Comparison of ENCODE assay signal across 1 cellular context in the genomic region with DNA sequence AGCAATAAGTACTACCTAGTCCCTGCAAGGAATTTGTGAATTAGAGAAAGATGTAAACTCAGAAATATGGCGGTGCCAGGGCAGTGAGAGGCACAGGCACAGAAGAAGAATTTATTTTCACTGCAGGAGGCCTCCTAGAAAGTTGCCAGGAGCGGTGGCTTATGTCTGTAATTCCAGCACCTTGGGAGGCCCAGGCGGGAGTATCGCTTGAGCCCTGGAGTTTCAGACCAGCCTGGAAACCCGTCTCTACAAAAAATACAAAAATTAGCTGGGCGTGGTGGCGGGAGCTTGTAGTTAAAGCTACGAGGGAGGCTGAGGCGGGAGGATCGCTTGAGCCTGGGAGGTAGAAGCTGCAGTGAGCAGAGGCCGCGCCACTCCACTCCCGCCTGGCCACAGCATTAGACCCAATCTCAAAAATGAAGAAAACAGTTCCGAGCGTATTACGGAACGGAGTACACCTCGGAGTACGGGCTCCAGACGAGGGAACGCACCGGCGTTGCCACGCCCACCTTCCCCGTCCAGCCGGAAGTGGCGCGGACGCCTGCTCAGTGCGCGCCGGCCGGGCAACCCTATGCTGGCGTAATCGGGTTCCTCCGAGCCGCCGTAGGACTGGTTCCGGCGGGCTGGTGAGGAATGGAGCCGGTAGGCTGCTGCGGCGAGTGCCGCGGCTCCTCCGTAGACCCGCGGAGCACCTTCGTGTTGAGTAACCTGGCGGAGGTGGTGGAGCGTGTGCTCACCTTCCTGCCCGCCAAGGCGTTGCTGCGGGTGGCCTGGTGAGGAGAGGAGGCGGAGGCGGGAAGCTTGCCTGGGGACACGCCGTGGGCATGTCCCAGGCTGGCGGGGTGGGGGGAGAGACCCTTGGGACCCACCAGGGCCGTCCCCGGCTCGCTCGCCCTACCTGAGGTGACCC.
A peak's percentile ranks its signal among the peaks of the same experiment; 100 is the strongest.
TF ChIP-seq lines count a peak whose summit lies in the region.

A gene (plus strand): TSS at position 548 of the 910 bp plus-strand sequence. CDS start 86 bp downstream, at position 634.

TF ChIP-seq in H1, 55 proteins besides CTCF, POLR2A, EP300 and RAD21 (continues in another document):
- TF ChIP-seq SAP30 (IDR thresholded peaks at IDR 0.05; ENCODE audit: insufficient read depth, insufficient replicate concordance, low read length) (no peak), CREB1 (IDR thresholded peaks at IDR 0.05) (peak; percentile 76), BCL11A (IDR thresholded peaks at IDR 0.05; ENCODE audit: low read depth in 2 of 2, low read length in 2 of 2) (no peak), TAF1 (IDR thresholded peaks at IDR 0.05; ENCODE audit: low read depth, low read length) (peak; percentile 93), CHD1 (IDR thresholded peaks at IDR 0.05; ENCODE audit: low read depth, low read length) (no peak), MAFK (IDR thresholded peaks at IDR 0.05; ENCODE audit: low read depth, low read length) (no peak), GTF2F1 (IDR thresholded peaks at IDR 0.05; ENCODE audit: borderline replicate concordance, low read depth, low read length) (0 out of 2 replicates have a peak, but pooled peaks have one; percentile 53), TCF12 (IDR thresholded peaks at IDR 0.05; ENCODE audit: low read depth, low read length) (no peak), SP4 (IDR thresholded peaks at IDR 0.05; ENCODE audit: low read length) (0 out of 2 replicates have a peak, but pooled peaks have one; percentile 70), POLR2AphosphoS5 (IDR thresholded peaks at IDR 0.05; ENCODE audit: low read depth, low read length) (peak; percentile 90), SIRT6 (IDR thresholded peaks at IDR 0.05; ENCODE audit: low read length) (no peak), BRCA1 (IDR thresholded peaks at IDR 0.05; ENCODE audit: low read depth, low read length) (peak; percentile 30; the same call in 1 of the 2 replicates), BACH1 (IDR thresholded peaks at IDR 0.05; ENCODE audit: low read length) (no peak), TBP (IDR thresholded peaks at IDR 0.05; ENCODE audit: low read depth, low read length) (peak; percentile 92), CBX5 (IDR thresholded peaks at IDR 0.05; ENCODE audit: low read depth, low read length) (no peak), EZH2 (IDR thresholded peaks at IDR 0.05; ENCODE audit: low read depth, low read length, severe bottlenecking) (no peak), SIN3A (conservative IDR thresholded peaks at IDR 0.05 in 1 of 2, IDR thresholded peaks at IDR 0.05 in 1 of 2; ENCODE audit: low read depth in 1 of 2, low read length in 2 of 2) (peak; percentile 22 to 84; a peak in 2 of 4 replicates), HDAC2 (IDR thresholded peaks at IDR 0.05; ENCODE audit: borderline replicate concordance in 1 of 2, low read depth in 2 of 2, low read length in 2 of 2) (no peak), SP2 (IDR thresholded peaks at IDR 0.05; ENCODE audit: low read length) (no peak), RXRA (IDR thresholded peaks at IDR 0.05; ENCODE audit: insufficient read depth, low read depth, low read length) (no peak), SIX5 (IDR thresholded peaks at IDR 0.05; ENCODE audit: low read depth, low read length) (no peak), PHF8 (conservative IDR thresholded peaks at IDR 0.05; ENCODE audit: low read depth, low read length) (peak; percentile 84), TEAD4 (IDR thresholded peaks at IDR 0.05; ENCODE audit: low read depth, low read length) (peak; percentile 41; the same call in 1 of the 2 replicates), RNF2 (IDR thresholded peaks at IDR 0.05; ENCODE audit: borderline replicate concordance, low read depth, low read length, missing control alignments, poor library complexity, severe bottlenecking) (no peak), HDAC6 (IDR thresholded peaks at IDR 0.05; ENCODE audit: low read depth, low read length) (no peak), KDM5A (IDR thresholded peaks at IDR 0.05; ENCODE audit: low read length) (peak; percentile 48; the same call in 1 of the 2 replicates), FOSL1 (IDR thresholded peaks at IDR 0.05; ENCODE audit: insufficient read depth, low read depth, low read length) (no peak), SUZ12 (IDR thresholded peaks at IDR 0.05; ENCODE audit: low read length) (no peak), KDM1A (IDR thresholded peaks at IDR 0.05; ENCODE audit: borderline replicate concordance, low read length) (peak; percentile 19; the same call in 1 of the 2 replicates), POU5F1 (IDR thresholded peaks at IDR 0.05; ENCODE audit: low read depth, low read length) (no peak), JUND (IDR thresholded peaks at IDR 0.05; ENCODE audit: low read length) (peak; percentile 51; the same call in 1 of the 2 replicates), ZNF274 (IDR thresholded peaks at IDR 0.05; ENCODE audit: borderline replicate concordance, extremely low read depth, low read length) (no peak), GABPA (IDR thresholded peaks at IDR 0.05; ENCODE audit: borderline replicate concordance, insufficient read depth, low read length) (peak; percentile 98), SP1 (IDR thresholded peaks at IDR 0.05; ENCODE audit: low read depth, low read length) (peak; percentile 81; the same call in 1 of the 2 replicates), CBX8 (IDR thresholded peaks at IDR 0.05; ENCODE audit: borderline replicate concordance, low read depth, low read length) (no peak), CTBP2 (IDR thresholded peaks at IDR 0.05; ENCODE audit: borderline replicate concordance, insufficient read depth, insufficient read length, low read length) (no peak), NANOG (IDR thresholded peaks at IDR 0.05; ENCODE audit: insufficient read depth, low read depth, low read length, poor library complexity, severe bottlenecking) (no peak), EGR1 (IDR thresholded peaks at IDR 0.05; ENCODE audit: borderline replicate concordance, low read depth, low read length) (peak; percentile 74; the same call in 1 of the 2 replicates), CEBPB (IDR thresholded peaks at IDR 0.05; ENCODE audit: low read depth, low read length) (peak; percentile 71; the same call in 1 of the 2 replicates), RBBP5 (IDR thresholded peaks at IDR 0.05; ENCODE audit: borderline replicate concordance, low read depth, low read length) (peak; percentile 91; the same call in 1 of the 2 replicates), YY1 (IDR thresholded peaks at IDR 0.05; ENCODE audit: low read depth, low read length) (peak; percentile 75; the same call in 1 of the 2 replicates), ASH2L (IDR thresholded peaks at IDR 0.05; ENCODE audit: low read length) (peak; percentile 99), JUN (IDR thresholded peaks at IDR 0.05; ENCODE audit: low read depth, low read length) (0 out of 2 replicates have a peak, but pooled peaks have one; percentile 60), RFX5 (IDR thresholded peaks at IDR 0.05; ENCODE audit: borderline replicate concordance, low read depth, low read length) (no peak), SRF (IDR thresholded peaks at IDR 0.05; ENCODE audit: low read depth, low read length) (peak; percentile 44)
- TF ChIP-seq, protein P1, sequence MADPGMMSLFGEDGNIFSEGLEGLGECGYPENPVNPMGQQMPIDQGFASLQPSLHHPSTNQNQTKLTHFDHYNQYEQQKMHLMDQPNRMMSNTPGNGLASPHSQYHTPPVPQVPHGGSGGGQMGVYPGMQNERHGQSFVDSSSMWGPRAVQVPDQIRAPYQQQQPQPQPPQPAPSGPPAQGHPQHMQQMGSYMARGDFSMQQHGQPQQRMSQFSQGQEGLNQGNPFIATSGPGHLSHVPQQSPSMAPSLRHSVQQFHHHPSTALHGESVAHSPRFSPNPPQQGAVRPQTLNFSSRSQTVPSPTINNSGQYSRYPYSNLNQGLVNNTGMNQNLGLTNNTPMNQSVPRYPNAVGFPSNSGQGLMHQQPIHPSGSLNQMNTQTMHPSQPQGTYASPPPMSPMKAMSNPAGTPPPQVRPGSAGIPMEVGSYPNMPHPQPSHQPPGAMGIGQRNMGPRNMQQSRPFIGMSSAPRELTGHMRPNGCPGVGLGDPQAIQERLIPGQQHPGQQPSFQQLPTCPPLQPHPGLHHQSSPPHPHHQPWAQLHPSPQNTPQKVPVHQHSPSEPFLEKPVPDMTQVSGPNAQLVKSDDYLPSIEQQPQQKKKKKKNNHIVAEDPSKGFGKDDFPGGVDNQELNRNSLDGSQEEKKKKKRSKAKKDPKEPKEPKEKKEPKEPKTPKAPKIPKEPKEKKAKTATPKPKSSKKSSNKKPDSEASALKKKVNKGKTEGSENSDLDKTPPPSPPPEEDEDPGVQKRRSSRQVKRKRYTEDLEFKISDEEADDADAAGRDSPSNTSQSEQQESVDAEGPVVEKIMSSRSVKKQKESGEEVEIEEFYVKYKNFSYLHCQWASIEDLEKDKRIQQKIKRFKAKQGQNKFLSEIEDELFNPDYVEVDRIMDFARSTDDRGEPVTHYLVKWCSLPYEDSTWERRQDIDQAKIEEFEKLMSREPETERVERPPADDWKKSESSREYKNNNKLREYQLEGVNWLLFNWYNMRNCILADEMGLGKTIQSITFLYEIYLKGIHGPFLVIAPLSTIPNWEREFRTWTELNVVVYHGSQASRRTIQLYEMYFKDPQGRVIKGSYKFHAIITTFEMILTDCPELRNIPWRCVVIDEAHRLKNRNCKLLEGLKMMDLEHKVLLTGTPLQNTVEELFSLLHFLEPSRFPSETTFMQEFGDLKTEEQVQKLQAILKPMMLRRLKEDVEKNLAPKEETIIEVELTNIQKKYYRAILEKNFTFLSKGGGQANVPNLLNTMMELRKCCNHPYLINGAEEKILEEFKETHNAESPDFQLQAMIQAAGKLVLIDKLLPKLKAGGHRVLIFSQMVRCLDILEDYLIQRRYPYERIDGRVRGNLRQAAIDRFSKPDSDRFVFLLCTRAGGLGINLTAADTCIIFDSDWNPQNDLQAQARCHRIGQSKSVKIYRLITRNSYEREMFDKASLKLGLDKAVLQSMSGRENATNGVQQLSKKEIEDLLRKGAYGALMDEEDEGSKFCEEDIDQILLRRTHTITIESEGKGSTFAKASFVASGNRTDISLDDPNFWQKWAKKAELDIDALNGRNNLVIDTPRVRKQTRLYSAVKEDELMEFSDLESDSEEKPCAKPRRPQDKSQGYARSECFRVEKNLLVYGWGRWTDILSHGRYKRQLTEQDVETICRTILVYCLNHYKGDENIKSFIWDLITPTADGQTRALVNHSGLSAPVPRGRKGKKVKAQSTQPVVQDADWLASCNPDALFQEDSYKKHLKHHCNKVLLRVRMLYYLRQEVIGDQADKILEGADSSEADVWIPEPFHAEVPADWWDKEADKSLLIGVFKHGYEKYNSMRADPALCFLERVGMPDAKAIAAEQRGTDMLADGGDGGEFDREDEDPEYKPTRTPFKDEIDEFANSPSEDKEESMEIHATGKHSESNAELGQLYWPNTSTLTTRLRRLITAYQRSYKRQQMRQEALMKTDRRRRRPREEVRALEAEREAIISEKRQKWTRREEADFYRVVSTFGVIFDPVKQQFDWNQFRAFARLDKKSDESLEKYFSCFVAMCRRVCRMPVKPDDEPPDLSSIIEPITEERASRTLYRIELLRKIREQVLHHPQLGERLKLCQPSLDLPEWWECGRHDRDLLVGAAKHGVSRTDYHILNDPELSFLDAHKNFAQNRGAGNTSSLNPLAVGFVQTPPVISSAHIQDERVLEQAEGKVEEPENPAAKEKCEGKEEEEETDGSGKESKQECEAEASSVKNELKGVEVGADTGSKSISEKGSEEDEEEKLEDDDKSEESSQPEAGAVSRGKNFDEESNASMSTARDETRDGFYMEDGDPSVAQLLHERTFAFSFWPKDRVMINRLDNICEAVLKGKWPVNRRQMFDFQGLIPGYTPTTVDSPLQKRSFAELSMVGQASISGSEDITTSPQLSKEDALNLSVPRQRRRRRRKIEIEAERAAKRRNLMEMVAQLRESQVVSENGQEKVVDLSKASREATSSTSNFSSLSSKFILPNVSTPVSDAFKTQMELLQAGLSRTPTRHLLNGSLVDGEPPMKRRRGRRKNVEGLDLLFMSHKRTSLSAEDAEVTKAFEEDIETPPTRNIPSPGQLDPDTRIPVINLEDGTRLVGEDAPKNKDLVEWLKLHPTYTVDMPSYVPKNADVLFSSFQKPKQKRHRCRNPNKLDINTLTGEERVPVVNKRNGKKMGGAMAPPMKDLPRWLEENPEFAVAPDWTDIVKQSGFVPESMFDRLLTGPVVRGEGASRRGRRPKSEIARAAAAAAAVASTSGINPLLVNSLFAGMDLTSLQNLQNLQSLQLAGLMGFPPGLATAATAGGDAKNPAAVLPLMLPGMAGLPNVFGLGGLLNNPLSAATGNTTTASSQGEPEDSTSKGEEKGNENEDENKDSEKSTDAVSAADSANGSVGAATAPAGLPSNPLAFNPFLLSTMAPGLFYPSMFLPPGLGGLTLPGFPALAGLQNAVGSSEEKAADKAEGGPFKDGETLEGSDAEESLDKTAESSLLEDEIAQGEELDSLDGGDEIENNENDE (IDR thresholded peaks at IDR 0.05; ENCODE audit: insufficient replicate concordance, low read length): no peak
- TF ChIP-seq, protein P2, sequence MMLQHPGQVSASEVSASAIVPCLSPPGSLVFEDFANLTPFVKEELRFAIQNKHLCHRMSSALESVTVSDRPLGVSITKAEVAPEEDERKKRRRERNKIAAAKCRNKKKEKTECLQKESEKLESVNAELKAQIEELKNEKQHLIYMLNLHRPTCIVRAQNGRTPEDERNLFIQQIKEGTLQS (IDR thresholded peaks at IDR 0.05; ENCODE audit: insufficient read depth, low read depth, low read length): no peak
- TF ChIP-seq, protein P3, sequence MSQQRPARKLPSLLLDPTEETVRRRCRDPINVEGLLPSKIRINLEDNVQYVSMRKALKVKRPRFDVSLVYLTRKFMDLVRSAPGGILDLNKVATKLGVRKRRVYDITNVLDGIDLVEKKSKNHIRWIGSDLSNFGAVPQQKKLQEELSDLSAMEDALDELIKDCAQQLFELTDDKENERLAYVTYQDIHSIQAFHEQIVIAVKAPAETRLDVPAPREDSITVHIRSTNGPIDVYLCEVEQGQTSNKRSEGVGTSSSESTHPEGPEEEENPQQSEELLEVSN (IDR thresholded peaks at IDR 0.05): peak; percentile 23; the same call in 1 of the 2 replicates
- TF ChIP-seq, protein P4, sequence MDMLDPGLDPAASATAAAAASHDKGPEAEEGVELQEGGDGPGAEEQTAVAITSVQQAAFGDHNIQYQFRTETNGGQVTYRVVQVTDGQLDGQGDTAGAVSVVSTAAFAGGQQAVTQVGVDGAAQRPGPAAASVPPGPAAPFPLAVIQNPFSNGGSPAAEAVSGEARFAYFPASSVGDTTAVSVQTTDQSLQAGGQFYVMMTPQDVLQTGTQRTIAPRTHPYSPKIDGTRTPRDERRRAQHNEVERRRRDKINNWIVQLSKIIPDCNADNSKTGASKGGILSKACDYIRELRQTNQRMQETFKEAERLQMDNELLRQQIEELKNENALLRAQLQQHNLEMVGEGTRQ (IDR thresholded peaks at IDR 0.05; ENCODE audit: low read length): no peak
- TF ChIP-seq, protein P5, sequence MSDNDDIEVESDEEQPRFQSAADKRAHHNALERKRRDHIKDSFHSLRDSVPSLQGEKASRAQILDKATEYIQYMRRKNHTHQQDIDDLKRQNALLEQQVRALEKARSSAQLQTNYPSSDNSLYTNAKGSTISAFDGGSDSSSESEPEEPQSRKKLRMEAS (IDR thresholded peaks at IDR 0.05): peak; percentile 68
- TF ChIP-seq, protein P6, sequence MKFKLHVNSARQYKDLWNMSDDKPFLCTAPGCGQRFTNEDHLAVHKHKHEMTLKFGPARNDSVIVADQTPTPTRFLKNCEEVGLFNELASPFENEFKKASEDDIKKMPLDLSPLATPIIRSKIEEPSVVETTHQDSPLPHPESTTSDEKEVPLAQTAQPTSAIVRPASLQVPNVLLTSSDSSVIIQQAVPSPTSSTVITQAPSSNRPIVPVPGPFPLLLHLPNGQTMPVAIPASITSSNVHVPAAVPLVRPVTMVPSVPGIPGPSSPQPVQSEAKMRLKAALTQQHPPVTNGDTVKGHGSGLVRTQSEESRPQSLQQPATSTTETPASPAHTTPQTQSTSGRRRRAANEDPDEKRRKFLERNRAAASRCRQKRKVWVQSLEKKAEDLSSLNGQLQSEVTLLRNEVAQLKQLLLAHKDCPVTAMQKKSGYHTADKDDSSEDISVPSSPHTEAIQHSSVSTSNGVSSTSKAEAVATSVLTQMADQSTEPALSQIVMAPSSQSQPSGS (IDR thresholded peaks at IDR 0.05; ENCODE audit: low read length): peak; percentile 57
